15 cellular contexts compared by ENCODE assay signal in genomic region chr6:4341078-4341797, GRCh38.
DNase-seq lines count a peak whose midpoint lies in the region; ATAC-seq and TF ChIP-seq lines count a peak whose summit lies in the region.
"Had no signal": no experiment of that assay in that cellular context is flagged by ENCODE, and none has a peak within 500 bp of the region (broad histone marks: within the 10 kb centered on the region; RNA-seq: fewer than 3 reads in every experiment).

No MANE protein-coding gene starts in this region.

- in situ Hi-C loops in gastrocnemius medialis (cut with MboI; ENCODE audit: low sequenced_read_pairs in 4 of 4) = no loop called here

- CTCF ChIA-PET in HEK293 (lab: Yijun Ruan, JAX) (interaction anchor here (0.9 kb wide), 2 partner anchors 10 to 12 kb away, joined by 3 read pairs; no protein-coding TSS in a partner anchor), HEK293T (lab: Yijun Ruan, JAX) (no interaction called here)

- H3K9me3 Mint-ChIP-seq in neural crest cell = no peaks in the 10 kb centered on the region

- TF ChIP-seq CTCF in HEK293 (tag by site-specific recombination; IDR thresholded peaks at IDR 0.05) = no peak
- no peak for TF ChIP-seq CTCF in esophagus muscularis mucosa (IDR thresholded peaks at IDR 0.05)
- TF ChIP-seq CTCF in neural crest cell (conservative IDR thresholded peaks at IDR 0.05) = no peak
- no peak for TF ChIP-seq CTCF in gastrocnemius medialis (IDR thresholded peaks at IDR 0.05 in 4 of 5, conservative IDR thresholded peaks at IDR 0.05 in 1 of 5)

- TF ChIP-seq POLR2A in esophagus muscularis mucosa (IDR thresholded peaks at IDR 0.05; ENCODE audit: low read depth) = no peak
- TF ChIP-seq POLR2A in gastrocnemius medialis (IDR thresholded peaks at IDR 0.05) = no peak

- H3K36me3 ChIP-seq in HEK293 (ENCODE audit: control insufficient read depth in 2 of 2, insufficient read depth in 1 of 2, low read length in 2 of 2) (no peaks in the 10 kb centered on the region), esophagus muscularis mucosa (no peaks in the 10 kb centered on the region), gastrocnemius medialis (no peaks in the 10 kb centered on the region)
- H3K36me3 ChIP-seq: BLaER1 treated with 17β-estradiol and CSF1 and Interleukin-3, amounts not matched to agents 10 nM and 100 nM had no signal

- H3K4me3 ChIP-seq in HEK293 (ENCODE audit: low read depth, low read length) (no peak overlapping the region), esophagus muscularis mucosa (no peak overlapping the region), gastrocnemius medialis (no peak overlapping the region)
- H3K4me3 ChIP-seq: BLaER1 treated with 17β-estradiol and CSF1 and Interleukin-3, amounts not matched to agents 10 nM and 100 nM; GM23248 had no signal

- no peak for ATAC-seq in gastrocnemius medialis
- ATAC-seq: HepG2 had no signal

- H3K27ac ChIP-seq in HEK293 (ENCODE audit: extremely low read depth, low read depth, low read length) (no peak overlapping the region), esophagus muscularis mucosa (replicated peaks in 1 of 4) (no peak overlapping the region), gastrocnemius medialis (no peak overlapping the region)
- H3K27ac ChIP-seq: BLaER1 treated with 17β-estradiol and CSF1 and Interleukin-3, amounts not matched to agents 10 nM and 100 nM; GM23248 had no signal

- TF ChIP-seq EP300 in esophagus muscularis mucosa (IDR thresholded peaks at IDR 0.05) = no peak

- intact Hi-C loops in esophagus muscularis mucosa (cut with DNase I) (no loop called here), gastrocnemius medialis (cut with DNase I; ENCODE audit: low total_unique reads) (no loop called here)

- POLR2A ChIA-PET in HEK293 (lab: Yijun Ruan, JAX) = no interaction called here
- POLR2A ChIA-PET in HEK293T (lab: Yijun Ruan, JAX) = interaction anchor here (0.7 kb wide), 1 partner anchor 369 kb away, joined by 3 read pairs; no protein-coding TSS in a partner anchor

- WGBS in esophagus muscularis mucosa = 75% methylated on average over 5 of the region's 5 CpGs

- peak overlapping the region; percentile 1 for H3K27ac Mint-ChIP-seq in neural crest cell (ENCODE audit: unreplicated experiment)
- H3K27ac Mint-ChIP-seq: B cell had no signal

- peaks cover 3% of the 10 kb centered on the region for H3K36me3 Mint-ChIP-seq in neural crest cell (ENCODE audit: low read depth)

- H3K27me3 ChIP-seq in esophagus muscularis mucosa (no peaks in the 10 kb centered on the region), gastrocnemius medialis (no peaks in the 10 kb centered on the region)
- H3K27me3 ChIP-seq: BLaER1 treated with 17β-estradiol and CSF1 and Interleukin-3, amounts not matched to agents 10 nM and 100 nM had no signal

- no peak overlapping the region for H3K4me3 Mint-ChIP-seq in neural crest cell
- H3K4me3 Mint-ChIP-seq: B cell had no signal

- DNase-seq in esophagus muscularis mucosa (ENCODE audit: extremely low spot score) (peak; percentile 68), neural crest cell (ENCODE audit: low read depth, low spot score) (no peak), gastrocnemius medialis (no peak), SKM-1 treated with dmso at 0.1 percent for 144 hours (lab: John Stamatoyannopoulos, UW; ENCODE audit: unreplicated experiment) (no peak), HEK293T (ENCODE audit: extremely low spot score) (no peak)
- DNase-seq: Caco-2, DMS79 treated with DMSO at 0.1 percent for 48 hours, GF-D8, GM23248, HCEC 1CT, KG1 had no signal

- no peaks in the 10 kb centered on the region for H3K9me3 ChIP-seq in HEK293 (ENCODE audit: control insufficient read depth, insufficient read depth, low read depth, low read length)
- no peaks in the 10 kb centered on the region for H3K9me3 ChIP-seq in esophagus muscularis mucosa
- no peaks in the 10 kb centered on the region for H3K9me3 ChIP-seq in gastrocnemius medialis
- H3K9me3 ChIP-seq: Caco-2 had no signal

- peaks cover 15% of the 10 kb centered on the region for H3K4me1 Mint-ChIP-seq in neural crest cell

- H3K4me1 ChIP-seq in HEK293 (ENCODE audit: control insufficient read depth, insufficient read depth, low read length) (peaks cover 8% of the 10 kb centered on the region; the same call in 1 of the 2 replicates), esophagus muscularis mucosa (no peaks in the 10 kb centered on the region), gastrocnemius medialis (no peaks in the 10 kb centered on the region)

- H3K27me3 Mint-ChIP-seq in neural crest cell (ENCODE audit: low read depth) = no peaks in the 10 kb centered on the region

TF ChIP-seq in HEK293, 187 proteins besides CTCF, POLR2A, EP300 and RAD21:
- TF ChIP-seq, protein P1, sequence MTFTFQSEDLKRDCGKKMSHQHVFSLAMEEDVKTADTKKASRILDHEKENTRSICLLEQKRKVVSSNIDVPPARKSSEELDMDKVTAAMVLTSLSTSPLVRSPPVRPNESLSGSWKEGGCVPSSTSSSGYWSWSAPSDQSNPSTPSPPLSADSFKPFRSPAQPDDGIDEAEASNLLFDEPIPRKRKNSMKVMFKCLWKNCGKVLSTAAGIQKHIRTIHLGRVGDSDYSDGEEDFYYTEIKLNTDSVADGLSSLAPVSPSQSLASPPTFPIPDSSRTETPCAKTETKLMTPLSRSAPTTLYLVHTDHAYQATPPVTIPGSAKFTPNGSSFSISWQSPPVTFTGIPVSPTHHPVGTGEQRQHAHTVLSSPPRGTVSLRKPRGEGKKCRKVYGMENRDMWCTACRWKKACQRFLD (tag by site-specific recombination; IDR thresholded peaks at IDR 0.05) = no peak
- TF ChIP-seq ZFHX2 (tag by site-specific recombination; conservative IDR thresholded peaks at IDR 0.05) (peak; percentile 73), EGR2 (tag by site-specific recombination; IDR thresholded peaks at IDR 0.05; ENCODE audit: low read depth) (peak; percentile 87)

TF ChIP-seq in HEK293T, 16 proteins besides CTCF, POLR2A, EP300 and RAD21:
- no peak for TF ChIP-seq PKNOX1 (IDR thresholded peaks at IDR 0.05)
- no peak for TF ChIP-seq LEF1 (IDR thresholded peaks at IDR 0.05; ENCODE audit: borderline replicate concordance)
- no peak for TF ChIP-seq CTBP1 (IDR thresholded peaks at IDR 0.05; ENCODE audit: borderline replicate concordance)
- TF ChIP-seq TARDBP (IDR thresholded peaks at IDR 0.05) = no peak
- TF ChIP-seq FOXK2 (IDR thresholded peaks at IDR 0.05) = no peak
